15 cellular contexts compared by ENCODE assay signal in the genomic region with DNA sequence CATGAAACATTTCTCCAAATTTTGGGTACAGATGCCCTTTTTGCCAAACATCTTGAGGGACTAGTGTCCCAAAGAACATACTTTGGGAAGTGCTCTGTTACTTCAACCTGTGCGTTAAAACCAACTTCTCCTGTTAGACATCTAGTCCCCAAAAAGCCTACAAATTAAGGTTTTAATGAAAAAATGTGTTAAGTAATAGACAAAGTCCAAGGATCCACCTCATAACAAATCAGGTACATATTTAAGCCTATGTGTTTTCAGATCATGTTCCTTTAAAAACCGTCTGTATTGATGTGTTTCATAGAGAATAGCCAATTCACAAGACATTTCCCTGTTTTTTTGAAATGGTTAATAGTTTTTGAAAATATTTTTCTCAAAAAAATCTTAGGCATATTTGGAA.
"Had no signal": no experiment of that assay in that cellular context is flagged by ENCODE, and none has a peak within 500 bp of the region (broad histone marks: within the 10 kb centered on the region; RNA-seq: fewer than 3 reads in every experiment).

No MANE protein-coding gene starts in this region.

- ATAC-seq: activated T-cell treated with anti-CD3 and anti-CD28 coated beads, Interleukin-2, amount 50 U/mL, for 72 hours; natural killer cell had no signal

- H3K27me3 ChIP-seq: ascending aorta, stomach had no signal

- H3K4me3 ChIP-seq: ascending aorta, lung, mucosa of descending colon, psoas muscle, stomach had no signal

- H3K9me3 Mint-ChIP-seq: activated CD4-positive, alpha-beta memory T cell treated with anti-CD3 and anti-CD28 coated beads, Interleukin-2, amount 10 ng/mL, durations not matched to agents 7 days and 5 days; activated T-cell treated with anti-CD3 and anti-CD28 coated beads, Interleukin-2, amount 50 U/mL, for 72 hours; natural killer cell had no signal

- H3K9me3 ChIP-seq: ascending aorta, mucosa of descending colon, psoas muscle, stomach had no signal

- H3K4me1 Mint-ChIP-seq: activated CD4-positive, alpha-beta memory T cell treated with anti-CD3 and anti-CD28 coated beads, Interleukin-2, amount 10 ng/mL, durations not matched to agents 7 days and 5 days had no signal

- H3K36me3 ChIP-seq: ascending aorta, stomach had no signal

- H3K27ac Mint-ChIP-seq: activated CD4-positive, alpha-beta memory T cell treated with anti-CD3 and anti-CD28 coated beads, Interleukin-2, amount 10 ng/mL, durations not matched to agents 7 days and 5 days; activated T-cell treated with anti-CD3 and anti-CD28 coated beads, Interleukin-2, amount 50 U/mL, for 72 hours; natural killer cell had no signal

- H3K27ac ChIP-seq: VCaP had no signal

- DNase-seq: activated CD4-positive, alpha-beta memory T cell treated with anti-CD3 and anti-CD28 coated beads, Interleukin-2, amount 10 ng/mL, durations not matched to agents 7 days and 5 days; activated CD8-positive, alpha-beta memory T cell treated with anti-CD3 and anti-CD28 coated beads, Interleukin-2, amount 50 U/mL, for 4 hours; activated T-cell treated with anti-CD3 and anti-CD28 coated beads, Interleukin-2, amount 50 U/mL, for 72 hours; hypothalamus; kidney glomerular epithelial cell; mucosa of descending colon; natural killer cell; stimulated activated CD4-positive, alpha-beta T cell treated with anti-CD3 and anti-CD28 coated beads, Interleukin-15, amount 100 ng/mL, for 24 hours; stimulated activated CD4-positive, alpha-beta T cell treated with anti-CD3 and anti-CD28 coated beads, Interleukin-4, amount 100 ng/mL, for 24 hours; stomach; trophoblast cell had no signal

- H3K36me3 Mint-ChIP-seq: natural killer cell had no signal

- H3K4me3 Mint-ChIP-seq: activated CD4-positive, alpha-beta memory T cell treated with anti-CD3 and anti-CD28 coated beads, Interleukin-2, amount 10 ng/mL, durations not matched to agents 7 days and 5 days; activated T-cell treated with anti-CD3 and anti-CD28 coated beads, Interleukin-2, amount 50 U/mL, for 72 hours; natural killer cell had no signal
